Comparison of ENCODE assay signal across 14 cellular contexts in genomic region chr17:48754500-48755261, GRCh38. TPM values are rescaled to one million over a fixed set of nuclear protein-coding genes. Genes with fewer than 3 reads are reported as not detected.
A peak's percentile ranks its signal among the peaks of the same experiment; 100 is the strongest.
DNase-seq lines count a peak whose midpoint lies in the region; ATAC-seq and TF ChIP-seq lines count a peak whose summit lies in the region.
"Had no signal": no experiment of that assay in that cellular context is flagged by ENCODE, and none has a peak within 500 bp of the region (broad histone marks: within the 10 kb centered on the region; RNA-seq: fewer than 3 reads in every experiment).

No MANE protein-coding gene starts in this region.

- TF ChIP-seq POLR2A in stomach (IDR thresholded peaks at IDR 0.05), result no peak
- no peak for TF ChIP-seq POLR2A in esophagus squamous epithelium (IDR thresholded peaks at IDR 0.05)
- TF ChIP-seq POLR2A in uterus (IDR thresholded peaks at IDR 0.05), result no peak

- no peak for TF ChIP-seq CTCF in 22Rv1 (IDR thresholded peaks at IDR 0.05)
- no peak for TF ChIP-seq CTCF in WTC11 (IDR thresholded peaks at IDR 0.05)
- TF ChIP-seq CTCF in stomach (IDR thresholded peaks at IDR 0.05), result no peak
- TF ChIP-seq CTCF in esophagus squamous epithelium (IDR thresholded peaks at IDR 0.05), result no peak
- no peak for TF ChIP-seq CTCF in uterus (IDR thresholded peaks at IDR 0.05)

- H3K9me3 ChIP-seq in ES-I3 (ENCODE audit: control insufficient read depth, insufficient read depth, low read length), result no peaks in the 10 kb centered on the region
- no peaks in the 10 kb centered on the region for H3K9me3 ChIP-seq in stomach
- no peaks in the 10 kb centered on the region for H3K9me3 ChIP-seq in esophagus squamous epithelium
- no peaks in the 10 kb centered on the region for H3K9me3 ChIP-seq in uterus
- H3K9me3 ChIP-seq: BLaER1, SJCRH30 had no signal

- WGBS in stomach, 5 donors, result 9 to 16% (median 13%) methylated on average over 41 to 52 of the region's 52 CpGs
- WGBS in esophagus squamous epithelium, 2 donors, result 8 to 40% methylated on average over 6 to 21 of the region's 52 CpGs

- no peaks in the 10 kb centered on the region for H3K36me3 Mint-ChIP-seq in WTC11

- no peaks in the 10 kb centered on the region for H3K9me3 Mint-ChIP-seq in WTC11

- no peak for TF ChIP-seq EP300 in stomach (IDR thresholded peaks at IDR 0.05)

- H3K4me3 ChIP-seq in stomach (no peak overlapping the region), esophagus squamous epithelium (no peak overlapping the region), uterus (no peak overlapping the region)
- H3K4me3 ChIP-seq: BLaER1, SJCRH30 had no signal

- H3K27me3 Mint-ChIP-seq in WTC11 (ENCODE audit: low read depth), result peaks cover 99% of the 10 kb centered on the region

- peak; percentile 79 for DNase-seq in WTC11 (ENCODE audit: low spot score)
- DNase-seq in iPS-NIHi11 (ENCODE audit: low spot score), result peak; percentile 73
- no peak for DNase-seq in stomach
- DNase-seq in esophagus squamous epithelium (lab: John Stamatoyannopoulos, UW), result no peak
- no peak for DNase-seq in uterus
- DNase-seq in stimulated activated CD8-positive, alpha-beta memory T cell treated with anti-CD3 and anti-CD28 coated beads, Interleukin-4, amount 100 ng/mL, for 48 hours, result no peak
- DNase-seq: activated CD8-positive, alpha-beta memory T cell treated with anti-CD3 and anti-CD28 coated beads, Interleukin-2, amount 50 U/mL, for 48 hours; NCI-H2171 treated with DMSO at 0.1 percent for 48 hours; SJCRH30; stimulated activated CD4-positive, alpha-beta T cell treated with anti-CD3 and anti-CD28 coated beads, Interleukin-2, amount 100 ng/mL, for 48 hours had no signal

- ATAC-seq in WTC11, result peak; percentile 77

- peak overlapping the region; percentile 56 for H3K4me3 Mint-ChIP-seq in WTC11

- POLR2A ChIA-PET in WTC11 (lab: Charles Lee), result no interaction called here

- no peak overlapping the region for H3K27ac Mint-ChIP-seq in WTC11

- H3K9ac ChIP-seq in ES-I3 (ENCODE audit: low read depth, low read length), result peak overlapping the region; percentile 31; the same call in 1 of the 2 replicates
- H3K9ac ChIP-seq: BLaER1 had no signal

- CTCF ChIA-PET in WTC11 (lab: Charles Lee), result interaction anchor here (0.6 to 2.4 kb wide), 9 partner anchors 11 to 124 kb away, joined by 3 to 14 read pairs (median 5); no protein-coding TSS in a partner anchor

- intact Hi-C loops in stomach (cut with DNase I; ENCODE audit: low total_unique reads) (no loop called here), esophagus squamous epithelium (cut with DNase I) (no loop called here), uterus (cut with DNase I; ENCODE audit: low total_unique reads) (no loop called here)

- H3K27ac ChIP-seq in 22Rv1, result peak overlapping the region; percentile 40
- no peak overlapping the region for H3K27ac ChIP-seq in stomach
- no peak overlapping the region for H3K27ac ChIP-seq in esophagus squamous epithelium
- H3K27ac ChIP-seq in uterus, result no peak overlapping the region
- H3K27ac ChIP-seq: BLaER1, SJCRH30 had no signal

- H3K4me1 Mint-ChIP-seq in WTC11, result peaks cover 22% of the 10 kb centered on the region

- H3K27me3 ChIP-seq in stomach, result peaks cover 44 to 100% (median 67%) of the 10 kb centered on the region in 3 donors
- peaks cover 38 to 100% (median 61%) of the 10 kb centered on the region in 4 donors for H3K27me3 ChIP-seq in esophagus squamous epithelium
- peaks cover 8 to 69% of the 10 kb centered on the region in 2 donors for H3K27me3 ChIP-seq in uterus
- H3K27me3 ChIP-seq: SJCRH30 had no signal

- H3K36me3 ChIP-seq in ES-I3 (ENCODE audit: insufficient read depth, low read length) (no peaks in the 10 kb centered on the region), stomach (no peaks in the 10 kb centered on the region), esophagus squamous epithelium (no peaks in the 10 kb centered on the region), uterus (no peaks in the 10 kb centered on the region)
- H3K36me3 ChIP-seq: BLaER1, SJCRH30 had no signal

- no peaks in the 10 kb centered on the region; the same call in 1 of the 2 replicates for H3K4me1 ChIP-seq in ES-I3 (ENCODE audit: insufficient read depth, low read length)
- H3K4me1 ChIP-seq in stomach, result peaks cover 4 to 41% (median 20%) of the 10 kb centered on the region in 4 donors
- peaks cover 0 to 33% (median 8%) of the 10 kb centered on the region in 3 donors for H3K4me1 ChIP-seq in esophagus squamous epithelium
- peaks cover 0 to 9% of the 10 kb centered on the region in 2 donors for H3K4me1 ChIP-seq in uterus
- H3K4me1 ChIP-seq: BLaER1 had no signal

TF ChIP-seq in WTC11, 78 proteins besides CTCF, POLR2A, EP300 and RAD21:
- TF ChIP-seq USF2 (CRISPR knock-in tag; IDR thresholded peaks at IDR 0.05), result no peak
- TF ChIP-seq MAX (CRISPR knock-in tag; IDR thresholded peaks at IDR 0.05), result peak; percentile 33; the same call in 1 of the 2 replicates
- no peak for TF ChIP-seq ZNF219 (CRISPR knock-in tag; IDR thresholded peaks at IDR 0.05; ENCODE audit: borderline replicate concordance)

RNA-seq across cellular contexts. Expression of gene HOXB13, which starts 26.1 kb away (rescaled TPM):
- 1.6 to 2.8 TPM (median 1.7 TPM) in 3 replicates for total RNA-seq in WTC11 (2021)
- under 1 TPM in 1 of 5 donors, not detected in 4; 0.29 TPM for total RNA-seq in stomach
- polyA plus RNA-seq in stomach, result under 1 TPM in 1 of 3 donors, not detected in 2; 0.15 TPM
- total RNA-seq in esophagus squamous epithelium, result not detected
- not detected for total RNA-seq in uterus

RNA-seq across cellular contexts. Expression of gene PRAC2, which starts 31.7 kb away (rescaled TPM):
- 8.0 to 22.3 TPM (median 9.2 TPM) in 3 replicates for total RNA-seq in WTC11 (2021)
- total RNA-seq in stomach, result not detected
- not detected for polyA plus RNA-seq in stomach
- total RNA-seq in esophagus squamous epithelium, result not detected
- total RNA-seq in uterus, result not detected
- total RNA-seq: mucosa of gallbladder had no signal

RNA-seq across cellular contexts. Expression of gene PRAC1, which starts 32.4 kb away (rescaled TPM):
- total RNA-seq in WTC11 (2021), result 35.2 to 60.8 TPM (median 37.9 TPM) in 3 replicates
- total RNA-seq in stomach, result not detected
- polyA plus RNA-seq in stomach, result not detected
- total RNA-seq in esophagus squamous epithelium, result not detected
- not detected for total RNA-seq in uterus
- total RNA-seq: mucosa of gallbladder, SJCRH30 had no signal

Comparison
In these comparisons a context has a peak if more than half of its experiments do, and no peak if none do; other contexts are left out.
1. DNase-seq: peak in WTC11 (single experiment) and iPS-NIHi11 (single experiment); none in stomach (single experiment), esophagus squamous epithelium (single experiment), uterus (0 of 2) and stimulated activated CD8-positive, alpha-beta memory T cell treated with anti-CD3 and anti-CD28 coated beads, Interleukin-4, amount 100 ng/mL, for 48 hours (single experiment).
2. RNA of gene PRAC1, which starts 32.4 kb away (total RNA-seq): 35.2 to 60.8 TPM in WTC11; not detected in stomach, not detected in esophagus squamous epithelium and not detected in uterus; every median in the first group is over 10 times any median in the second.